ENCODE assay signal across 9 cellular contexts in the genomic region with DNA sequence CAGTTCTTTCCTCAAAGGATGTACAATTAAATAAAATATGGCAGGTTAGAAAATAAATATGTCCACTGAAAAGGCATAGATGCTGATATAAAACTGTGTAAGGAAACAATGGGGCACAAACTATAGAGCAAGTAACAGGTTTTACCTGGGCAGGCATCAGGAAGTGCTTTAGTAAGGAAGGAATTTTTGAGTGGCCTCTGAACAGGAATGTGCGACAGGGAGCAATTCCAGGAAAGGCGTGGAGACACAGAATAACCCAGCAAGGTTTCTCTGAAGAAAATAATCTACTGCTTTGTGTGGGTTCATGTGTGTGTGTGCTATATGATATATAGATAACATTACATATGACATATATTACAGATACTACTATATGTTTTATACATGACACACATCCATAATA.
"Had no signal": no experiment of that assay in that cellular context is flagged by ENCODE, and none has a peak within 500 bp of the region (broad histone marks: within the 10 kb centered on the region; RNA-seq: fewer than 3 reads in every experiment).

No MANE protein-coding gene starts in this region.

- H3K4me3 Mint-ChIP-seq: activated naive CD8-positive, alpha-beta T cell; memory B cell; natural killer cell treated with Interleukin-12 subunit alpha and Interleukin-12 subunit beta and Interleukin-15 and Interleukin-18, amount 100 ng/mL, for 72 hours; stimulated activated naive B cell treated with anti-CD40 and anti-IgM and Interleukin-4, amounts not matched to agents 10 μg/mL and 1 μg/mL and 100 μg/mL, for 72 hours had no signal

- H3K27ac ChIP-seq: cardiac muscle cell, foreskin keratinocyte, left ventricle myocardium inferior, thoracic aorta had no signal

- H3K4me1 ChIP-seq: left ventricle myocardium inferior had no signal

- ATAC-seq: activated CD4-positive, CD25-positive, alpha-beta regulatory T cell treated with anti-CD3 and anti-CD28 coated beads, Interleukin-2, amount 50 U/mL, for 24 hours; natural killer cell treated with Interleukin-12 subunit alpha and Interleukin-12 subunit beta and Interleukin-15 and Interleukin-18, amount 100 ng/mL, for 72 hours; stimulated activated naive B cell treated with anti-CD40 and anti-IgM and Interleukin-4, amounts not matched to agents 10 μg/mL and 1 μg/mL and 100 μg/mL, for 72 hours had no signal

- H3K9me3 Mint-ChIP-seq: memory B cell; natural killer cell treated with Interleukin-12 subunit alpha and Interleukin-12 subunit beta and Interleukin-15 and Interleukin-18, amount 100 ng/mL, for 72 hours; stimulated activated naive B cell treated with anti-CD40 and anti-IgM and Interleukin-4, amounts not matched to agents 10 μg/mL and 1 μg/mL and 100 μg/mL, for 72 hours had no signal

- H3K27me3 ChIP-seq: cardiac muscle cell, foreskin keratinocyte had no signal

- H3K4me1 Mint-ChIP-seq: memory B cell; stimulated activated naive B cell treated with anti-CD40 and anti-IgM and Interleukin-4, amounts not matched to agents 10 μg/mL and 1 μg/mL and 100 μg/mL, for 72 hours had no signal

- H3K27ac Mint-ChIP-seq: activated naive CD8-positive, alpha-beta T cell; memory B cell; natural killer cell treated with Interleukin-12 subunit alpha and Interleukin-12 subunit beta and Interleukin-15 and Interleukin-18, amount 100 ng/mL, for 72 hours; stimulated activated naive B cell treated with anti-CD40 and anti-IgM and Interleukin-4, amounts not matched to agents 10 μg/mL and 1 μg/mL and 100 μg/mL, for 72 hours had no signal

- H3K4me3 ChIP-seq: cardiac muscle cell, left ventricle myocardium inferior, thoracic aorta had no signal

- H3K36me3 Mint-ChIP-seq: activated naive CD8-positive, alpha-beta T cell; memory B cell; natural killer cell treated with Interleukin-12 subunit alpha and Interleukin-12 subunit beta and Interleukin-15 and Interleukin-18, amount 100 ng/mL, for 72 hours; stimulated activated naive B cell treated with anti-CD40 and anti-IgM and Interleukin-4, amounts not matched to agents 10 μg/mL and 1 μg/mL and 100 μg/mL, for 72 hours had no signal

- H3K9me3 ChIP-seq: left ventricle myocardium inferior, thoracic aorta had no signal

- DNase-seq: left ventricle myocardium inferior; stimulated activated naive B cell treated with anti-CD40 and anti-IgM and Interleukin-4, amounts not matched to agents 10 μg/mL and 1 μg/mL and 100 μg/mL, for 72 hours had no signal

- H3K36me3 ChIP-seq: cardiac muscle cell, left ventricle myocardium inferior, thoracic aorta had no signal
